1 cellular context compared by ENCODE assay signal in genomic region chr9:129033216-129033615, GRCh38.
A peak's percentile ranks its signal among the peaks of the same experiment; 100 is the strongest.
TF ChIP-seq lines count a peak whose summit lies in the region.

No MANE protein-coding gene starts in this region.

TF ChIP-seq in K562, 482 proteins besides CTCF, POLR2A, EP300 and RAD21 (continued from another document):
- TF ChIP-seq, protein P1, sequence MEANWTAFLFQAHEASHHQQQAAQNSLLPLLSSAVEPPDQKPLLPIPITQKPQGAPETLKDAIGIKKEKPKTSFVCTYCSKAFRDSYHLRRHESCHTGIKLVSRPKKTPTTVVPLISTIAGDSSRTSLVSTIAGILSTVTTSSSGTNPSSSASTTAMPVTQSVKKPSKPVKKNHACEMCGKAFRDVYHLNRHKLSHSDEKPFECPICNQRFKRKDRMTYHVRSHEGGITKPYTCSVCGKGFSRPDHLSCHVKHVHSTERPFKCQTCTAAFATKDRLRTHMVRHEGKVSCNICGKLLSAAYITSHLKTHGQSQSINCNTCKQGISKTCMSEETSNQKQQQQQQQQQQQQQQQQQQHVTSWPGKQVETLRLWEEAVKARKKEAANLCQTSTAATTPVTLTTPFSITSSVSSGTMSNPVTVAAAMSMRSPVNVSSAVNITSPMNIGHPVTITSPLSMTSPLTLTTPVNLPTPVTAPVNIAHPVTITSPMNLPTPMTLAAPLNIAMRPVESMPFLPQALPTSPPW (CRISPR knock-in tag; IDR thresholded peaks at IDR 0.05): peak; percentile 39; the same call in 1 of the 2 replicates
- peak; percentile 40 for TF ChIP-seq TCF3 (CRISPR knock-in tag; IDR thresholded peaks at IDR 0.05)
- TF ChIP-seq TBP (optimal IDR thresholded peaks at IDR 0.05; ENCODE audit: low read depth, low read length): peak; percentile 40
- TF ChIP-seq MLX (CRISPR knock-in tag; conservative IDR thresholded peaks at IDR 0.05): no peak
- TF ChIP-seq ARID2 (IDR thresholded peaks at IDR 0.05): no peak
- TF ChIP-seq CREB1 (IDR thresholded peaks at IDR 0.05): no peak
- 0 out of 2 replicates have a peak, but pooled peaks have one; percentile 21 for TF ChIP-seq CREB1 (CRISPR knock-in tag; IDR thresholded peaks at IDR 0.05)
- no peak for TF ChIP-seq GTF2F1 (IDR thresholded peaks at IDR 0.05; ENCODE audit: low read depth, low read length)
- peak; percentile 10; the same call in 1 of the 2 replicates for TF ChIP-seq TEAD4 (IDR thresholded peaks at IDR 0.05; ENCODE audit: low read length)
- TF ChIP-seq TEAD4 (CRISPR knock-in tag; IDR thresholded peaks at IDR 0.05; ENCODE audit: borderline replicate concordance): no peak
- peak; percentile 51 for TF ChIP-seq ARID1B (IDR thresholded peaks at IDR 0.05)
- peak; percentile 94 for TF ChIP-seq TFAP4 (CRISPR knock-in tag; IDR thresholded peaks at IDR 0.05; ENCODE audit: borderline replicate concordance)
- TF ChIP-seq FOSL1 (tag; conservative IDR thresholded peaks at IDR 0.05): peak; percentile 47
- TF ChIP-seq, protein P2, sequence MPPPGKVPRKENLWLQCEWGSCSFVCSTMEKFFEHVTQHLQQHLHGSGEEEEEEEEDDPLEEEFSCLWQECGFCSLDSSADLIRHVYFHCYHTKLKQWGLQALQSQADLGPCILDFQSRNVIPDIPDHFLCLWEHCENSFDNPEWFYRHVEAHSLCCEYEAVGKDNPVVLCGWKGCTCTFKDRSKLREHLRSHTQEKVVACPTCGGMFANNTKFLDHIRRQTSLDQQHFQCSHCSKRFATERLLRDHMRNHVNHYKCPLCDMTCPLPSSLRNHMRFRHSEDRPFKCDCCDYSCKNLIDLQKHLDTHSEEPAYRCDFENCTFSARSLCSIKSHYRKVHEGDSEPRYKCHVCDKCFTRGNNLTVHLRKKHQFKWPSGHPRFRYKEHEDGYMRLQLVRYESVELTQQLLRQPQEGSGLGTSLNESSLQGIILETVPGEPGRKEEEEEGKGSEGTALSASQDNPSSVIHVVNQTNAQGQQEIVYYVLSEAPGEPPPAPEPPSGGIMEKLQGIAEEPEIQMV (tag; conservative IDR thresholded peaks at IDR 0.05; ENCODE audit: low read depth): peak; percentile 55; the same call in 1 of the 2 replicates
- 0 out of 2 replicates have a peak, but pooled peaks have one; percentile 12 for TF ChIP-seq RBFOX2 (IDR thresholded peaks at IDR 0.05; ENCODE audit: low read depth, low read length)
- peak; percentile 99 for TF ChIP-seq HMBOX1 (IDR thresholded peaks at IDR 0.05)
- 0 out of 4 replicates have a peak, but pooled peaks of 1 of the 2 experiments have one; percentile 3 for TF ChIP-seq RCOR1 (IDR thresholded peaks at IDR 0.05; ENCODE audit: borderline replicate concordance in 1 of 2, low read depth in 2 of 2, low read length in 2 of 2)
- peak in 1 of 2 experiments; percentile 24 for TF ChIP-seq AFF1 (IDR thresholded peaks at IDR 0.05; ENCODE audit: low read depth in 1 of 2, partially characterized antibody in 2 of 2)
- TF ChIP-seq ZNF592 (IDR thresholded peaks at IDR 0.05): 0 out of 2 replicates have a peak, but pooled peaks have one; percentile 28
- no peak for TF ChIP-seq BRD4 (IDR thresholded peaks at IDR 0.05)
- no peak for TF ChIP-seq NCOA1 (IDR thresholded peaks at IDR 0.05; ENCODE audit: low read depth)
- TF ChIP-seq, protein P3, sequence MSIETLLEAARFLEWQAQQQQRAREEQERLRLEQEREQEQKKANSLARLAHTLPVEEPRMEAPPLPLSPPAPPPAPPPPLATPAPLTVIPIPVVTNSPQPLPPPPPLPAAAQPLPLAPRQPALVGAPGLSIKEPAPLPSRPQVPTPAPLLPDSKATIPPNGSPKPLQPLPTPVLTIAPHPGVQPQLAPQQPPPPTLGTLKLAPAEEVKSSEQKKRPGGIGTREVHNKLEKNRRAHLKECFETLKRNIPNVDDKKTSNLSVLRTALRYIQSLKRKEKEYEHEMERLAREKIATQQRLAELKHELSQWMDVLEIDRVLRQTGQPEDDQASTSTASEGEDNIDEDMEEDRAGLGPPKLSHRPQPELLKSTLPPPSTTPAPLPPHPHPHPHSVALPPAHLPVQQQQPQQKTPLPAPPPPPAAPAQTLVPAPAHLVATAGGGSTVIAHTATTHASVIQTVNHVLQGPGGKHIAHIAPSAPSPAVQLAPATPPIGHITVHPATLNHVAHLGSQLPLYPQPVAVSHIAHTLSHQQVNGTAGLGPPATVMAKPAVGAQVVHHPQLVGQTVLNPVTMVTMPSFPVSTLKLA (conservative IDR thresholded peaks at IDR 0.05): no peak
- TF ChIP-seq NFE2 (IDR thresholded peaks at IDR 0.05; ENCODE audit: low read depth): no peak
- peak; percentile 57 for TF ChIP-seq SMARCA4 (IDR thresholded peaks at IDR 0.05)
- 0 out of 2 replicates have a peak, but pooled peaks have one; percentile 32 for TF ChIP-seq ZKSCAN8 (CRISPR knock-in tag; IDR thresholded peaks at IDR 0.05)
- TF ChIP-seq CBFA2T3 (IDR thresholded peaks at IDR 0.05): peak; percentile 54
- TF ChIP-seq POLR2AphosphoS5 (IDR thresholded peaks at IDR 0.05; ENCODE audit: control insufficient read depth, insufficient read depth, low read depth, low read length): 0 out of 2 replicates have a peak, but pooled peaks have one; percentile 36
